11 cellular contexts compared by ENCODE assay signal in genomic region chr2:1613731-1614354, GRCh38.
DNase-seq lines count a peak whose midpoint lies in the region; FAIRE-seq and TF ChIP-seq lines count a peak whose summit lies in the region.
"Had no signal": no experiment of that assay in that cellular context is flagged by ENCODE, and none has a peak within 500 bp of the region (broad histone marks: within the 10 kb centered on the region; RNA-seq: fewer than 3 reads in every experiment).

No MANE protein-coding gene starts in this region.

- no peaks in the 10 kb centered on the region for H3K9me3 ChIP-seq in MG63
- H3K9me3 ChIP-seq: vagina had no signal

- TF ChIP-seq CTCF in epithelial cell of proximal tubule (conservative IDR thresholded peaks at IDR 0.05; ENCODE audit: low read depth, low read length), result peak; percentile 34

- peak; percentile 22 for DNase-seq in AG08395 (ENCODE audit: low spot score)
- peak; percentile 40 for DNase-seq in MG63
- DNase-seq in epithelial cell of proximal tubule (ENCODE audit: low read depth), result no peak
- peak; percentile 33 for DNase-seq in kidney tubule cell (ENCODE audit: low spot score)
- no peak for DNase-seq in NCI-H2227 (lab: John Stamatoyannopoulos, UW; ENCODE audit: unreplicated experiment)
- DNase-seq in urothelium cell line (ENCODE audit: low spot score), result no peak
- no peak for DNase-seq in stimulated activated CD4-positive, alpha-beta T cell treated with anti-CD3 and anti-CD28 coated beads, Interleukin-12 subunit alpha, Interleukin-12 subunit beta, amount 100 ng/mL, for 4 hours
- DNase-seq in T1000 (lab: John Stamatoyannopoulos, UW), result no peak
- DNase-seq: CD4-positive, CD25-positive, alpha-beta regulatory T cell; cortex of kidney had no signal

- H3K36me3 ChIP-seq in MG63, result no peaks in the 10 kb centered on the region
- H3K36me3 ChIP-seq: vagina had no signal

- FAIRE-seq in urothelium cell line (lab: Jason Lieb, UNC), result no peak

- H3K4me3 ChIP-seq in MG63, result no peak overlapping the region
- H3K4me3 ChIP-seq in epithelial cell of proximal tubule (ENCODE audit: low read depth, low read length), result no peak overlapping the region
- H3K4me3 ChIP-seq: vagina had no signal

- no peaks in the 10 kb centered on the region for H3K27me3 ChIP-seq in MG63
- H3K27me3 ChIP-seq: vagina had no signal

Comparison
In these comparisons a context has a peak if more than half of its experiments do, and no peak if none do; other contexts are left out.
1. DNase-seq: peak in AG08395 (single experiment), MG63 (single experiment) and kidney tubule cell (single experiment); none in epithelial cell of proximal tubule (single experiment), NCI-H2227 (single experiment), urothelium cell line (single experiment), stimulated activated CD4-positive, alpha-beta T cell treated with anti-CD3 and anti-CD28 coated beads, Interleukin-12 subunit alpha, Interleukin-12 subunit beta, amount 100 ng/mL, for 4 hours (single experiment) and T1000 (single experiment).